ENCODE assay signal across 8 cellular contexts in the genomic region with DNA sequence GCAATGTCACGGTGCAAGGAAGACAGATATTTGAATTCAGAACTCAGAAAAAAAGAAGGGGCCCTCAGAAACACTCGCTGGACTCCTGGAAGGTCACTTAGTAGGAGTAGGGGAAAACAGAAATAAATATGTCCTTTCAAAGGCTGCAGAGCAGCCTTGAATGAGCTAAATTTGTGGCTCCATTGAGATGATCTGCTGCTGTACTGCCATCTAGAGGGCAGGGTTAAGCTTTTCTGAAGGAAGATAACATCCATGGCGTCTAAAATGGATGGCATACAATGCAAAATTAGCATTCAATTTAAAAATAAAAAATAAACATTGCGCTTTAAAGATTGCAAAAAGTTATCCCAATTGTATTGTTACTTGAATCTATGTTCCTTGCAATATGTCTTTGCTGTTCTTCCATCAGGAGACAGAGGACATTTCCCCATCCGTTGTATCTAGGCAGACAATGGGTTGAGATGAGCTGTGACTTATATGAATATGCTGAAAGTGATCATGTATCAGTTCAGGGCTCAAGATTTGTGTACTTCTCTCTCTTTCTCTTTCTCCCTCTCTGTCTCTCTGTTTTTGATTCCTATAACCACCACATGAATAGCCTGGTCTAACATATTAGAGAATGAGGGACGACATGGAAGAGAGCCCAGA.
DNase-seq lines count a peak whose midpoint lies in the region; ATAC-seq and TF ChIP-seq lines count a peak whose summit lies in the region.

No MANE protein-coding gene starts in this region.

- no peaks in the 10 kb centered on the region for H3K27me3 ChIP-seq in hepatocyte

- no peaks in the 10 kb centered on the region for H3K36me3 ChIP-seq in hepatocyte (replicated peaks; ENCODE audit: insufficient read depth, low read depth)

- TF ChIP-seq CTCF in hepatocyte (IDR thresholded peaks at IDR 0.05; ENCODE audit: poor library complexity) (peak; percentile 59), omental fat pad (IDR thresholded peaks at IDR 0.05) (no peak)

- H3K9me2 ChIP-seq in hepatocyte (replicated peaks; ENCODE audit: insufficient read depth), result no peaks in the 10 kb centered on the region

- H3K79me2 ChIP-seq in hepatocyte, result no peaks in the 10 kb centered on the region

- H3K4me3 ChIP-seq in hepatocyte, result no peak overlapping the region

- ATAC-seq in GM18499 (IDR thresholded peaks at IDR 0.05; ENCODE audit: insufficient read depth, unreplicated experiment) (peak; percentile 89), HG02678 (IDR thresholded peaks at IDR 0.05; ENCODE audit: unreplicated experiment) (peak; percentile 70), omental fat pad (ENCODE audit: low FRiP score) (no peak)

- H3K4me1 ChIP-seq in hepatocyte (ENCODE audit: insufficient read depth), result no peaks in the 10 kb centered on the region

- H3K9me3 ChIP-seq in hepatocyte (ENCODE audit: low read depth), result no peaks in the 10 kb centered on the region

- no peaks in the 10 kb centered on the region for H4K20me1 ChIP-seq in hepatocyte (ENCODE audit: insufficient read depth, poor library complexity, severe bottlenecking)

- 73% methylated on average over 6 of the region's 6 CpGs for WGBS in hepatocyte (ENCODE audit: low lambda C conversion rate, missing lambda C conversion rate)

- peak overlapping the region; percentile 10 for H2AFZ ChIP-seq in hepatocyte

- H3K4me2 ChIP-seq in hepatocyte, result no peak overlapping the region

- no peak overlapping the region for H3K27ac ChIP-seq in hepatocyte

- DNase-seq in NCI-H69 (lab: John Stamatoyannopoulos, UW) (peak; percentile 0), hepatocyte (ENCODE audit: low spot score) (peak; percentile 58), omental fat pad (ENCODE audit: low spot score) (no peak), NCI-H187 (lab: John Stamatoyannopoulos, UW) (no peak), hepatic stellate cell (ENCODE audit: low spot score) (no peak), NCI-H345 treated with DMSO at 0.1 percent for 48 hours (lab: John Stamatoyannopoulos, UW; ENCODE audit: unreplicated experiment) (no peak)

Comparison
In these comparisons a context has a peak if more than half of its experiments do, and no peak if none do; other contexts are left out.
1. DNase-seq: peak in NCI-H69 (single experiment) and hepatocyte (single experiment); none in omental fat pad (single experiment), NCI-H187 (0 of 2), hepatic stellate cell (single experiment) and NCI-H345 treated with DMSO at 0.1 percent for 48 hours (single experiment).